ENCODE assay signal across 8 cellular contexts in the genomic region with DNA sequence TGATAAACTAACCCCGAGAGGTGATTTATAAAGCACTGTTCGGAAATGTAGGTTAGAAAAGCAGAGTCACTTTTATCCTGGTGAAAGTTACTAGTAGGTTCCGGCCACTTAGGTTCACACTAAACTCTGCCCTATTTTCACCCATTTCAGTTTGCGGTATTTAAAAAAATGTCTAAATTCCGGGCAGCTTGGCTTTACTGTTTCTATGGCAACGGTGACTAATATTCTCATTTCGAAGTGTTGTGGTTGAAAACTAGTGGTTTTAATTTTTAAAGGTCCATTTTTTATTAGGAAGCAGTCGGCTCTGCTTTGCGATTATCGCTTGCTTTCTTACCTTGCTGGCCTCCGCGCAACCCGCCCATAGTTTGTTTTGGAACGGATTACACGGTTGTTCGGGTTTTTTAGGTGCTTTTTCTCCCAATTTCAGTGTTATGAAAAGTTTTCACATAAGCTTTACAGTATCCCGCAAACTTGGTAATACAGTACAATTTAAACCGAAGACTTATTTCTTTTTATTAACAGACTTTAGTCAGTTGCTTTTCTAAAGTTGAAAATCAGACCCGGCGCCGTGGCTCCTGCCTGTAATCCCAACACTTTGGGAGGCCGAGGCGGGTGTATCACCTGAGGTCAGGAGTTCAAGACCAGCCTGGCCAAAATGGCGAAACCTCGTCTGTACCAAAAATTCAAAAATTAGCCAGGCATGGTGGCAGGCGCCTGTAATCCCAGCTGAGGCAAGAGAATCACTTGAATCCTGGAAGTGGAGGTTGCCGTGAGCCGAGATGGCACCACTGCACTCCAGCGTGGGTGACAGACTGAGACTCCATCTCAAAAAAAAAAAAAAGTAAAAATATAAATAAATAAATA. TPM values are rescaled to one million over a fixed set of nuclear protein-coding genes. Genes with fewer than 3 reads are reported as not detected.
A peak's percentile ranks its signal among the peaks of the same experiment; 100 is the strongest.
DNase-seq lines count a peak whose midpoint lies in the region; ATAC-seq, FAIRE-seq and TF ChIP-seq lines count a peak whose summit lies in the region.

No MANE protein-coding gene starts in this region.

- no peak overlapping the region for H4K91ac ChIP-seq in mesenchymal stem cell (ENCODE audit: low read length)

- H3K4me3 ChIP-seq in mesenchymal stem cell (ENCODE audit: insufficient read depth in 1 of 2, low read depth in 1 of 2, low read length in 2 of 2) (peak overlapping the region in 1 of 2 experiments; percentile 95), thyroid gland (replicated peaks in 1 of 3) (peak overlapping the region; percentile 90 to 98 (median 96))

- peak overlapping the region; percentile 95 for H3K4me2 ChIP-seq in mesenchymal stem cell (ENCODE audit: low read length, poor library complexity, severe bottlenecking)

- TF ChIP-seq POLR2A in thyroid gland (IDR thresholded peaks at IDR 0.05) = no peak

- no peak overlapping the region for H4K8ac ChIP-seq in mesenchymal stem cell (ENCODE audit: low read length)

- no peak overlapping the region for H2BK120ac ChIP-seq in mesenchymal stem cell (ENCODE audit: low read depth, low read length)

- no peak overlapping the region for H2BK5ac ChIP-seq in mesenchymal stem cell (ENCODE audit: low read depth, low read length, poor library complexity, severe bottlenecking)

- H3K9ac ChIP-seq in mesenchymal stem cell (ENCODE audit: low read length) = peak overlapping the region; percentile 96

- peak overlapping the region; percentile 96 for H3K27ac ChIP-seq in CD4-positive, alpha-beta T cell (ENCODE audit: low read depth, low read length)
- H3K27ac ChIP-seq in mesenchymal stem cell (ENCODE audit: low read length, poor library complexity, severe bottlenecking) (peak overlapping the region; percentile 63), thyroid gland (peak overlapping the region; percentile 93 to 99 (median 98))

- H3K4me3 Mint-ChIP-seq in CD4-positive, alpha-beta T cell = peak overlapping the region; percentile 96
- peak overlapping the region; percentile 85 for H3K4me3 Mint-ChIP-seq in central memory CD8-positive, alpha-beta T cell

- POLR2A ChIA-PET in CD4-positive, alpha-beta T cell (lab: Charles Lee) = interaction anchor here (0.6 to 5.2 kb wide), 14 partner anchors 10 to 1131 kb away, joined by 3 to 155 read pairs (median 22); a partner anchor contains a TSS

- H3K36me3 Mint-ChIP-seq in CD4-positive, alpha-beta T cell (ENCODE audit: low read depth) = peaks cover 23% of the 10 kb centered on the region
- peaks cover 32% of the 10 kb centered on the region for H3K36me3 Mint-ChIP-seq in central memory CD8-positive, alpha-beta T cell (ENCODE audit: insufficient read depth)

- H3K18ac ChIP-seq in mesenchymal stem cell (ENCODE audit: low read depth in 1 of 2, low read length in 2 of 2) = no peak overlapping the region

- H3K9me3 ChIP-seq in CD4-positive, alpha-beta T cell (ENCODE audit: control insufficient read depth, low read length) = no peaks in the 10 kb centered on the region
- no peaks in the 10 kb centered on the region for H3K9me3 ChIP-seq in mesenchymal stem cell (ENCODE audit: control insufficient read depth, low read length)
- H3K9me3 ChIP-seq in thyroid gland = no peaks in the 10 kb centered on the region

- H3K27ac Mint-ChIP-seq in CD4-positive, alpha-beta T cell = peak overlapping the region; percentile 96
- peak overlapping the region; percentile 98 for H3K27ac Mint-ChIP-seq in central memory CD8-positive, alpha-beta T cell (ENCODE audit: low read depth)

- no peak overlapping the region for H2BK12ac ChIP-seq in mesenchymal stem cell (ENCODE audit: low read length in 2 of 2)

- WGBS in mesenchymal stem cell = 35% methylated on average over 20 of the region's 29 CpGs
- 21 to 25% methylated on average over 29 of the region's 29 CpGs for WGBS in thyroid gland, 2 donors

- CTCF ChIA-PET in CD4-positive, alpha-beta T cell (lab: Charles Lee) = interaction anchor here (1.3 kb wide), 1 partner anchor 21 kb away, joined by 3 read pairs; no protein-coding TSS in a partner anchor

- ATAC-seq in CD4-positive, alpha-beta T cell (ENCODE audit: poor library complexity) = no peak
- ATAC-seq in HG03521 (IDR thresholded peaks at IDR 0.05; ENCODE audit: unreplicated experiment) = peak; percentile 6
- peak; percentile 16 for ATAC-seq in central memory CD8-positive, alpha-beta T cell (replicated peaks; ENCODE audit: extremely low read depth, poor library complexity, severe bottlenecking)

- no peak for TF ChIP-seq CTCF in CD4-positive, alpha-beta T cell (IDR thresholded peaks at IDR 0.05)
- no peak for TF ChIP-seq CTCF in thyroid gland (IDR thresholded peaks at IDR 0.05)

- H2BK15ac ChIP-seq in mesenchymal stem cell (ENCODE audit: low read depth, poor library complexity, severe bottlenecking) = no peak overlapping the region

- H3K27me3 Mint-ChIP-seq in CD4-positive, alpha-beta T cell = no peaks in the 10 kb centered on the region
- H3K27me3 Mint-ChIP-seq in central memory CD8-positive, alpha-beta T cell = no peaks in the 10 kb centered on the region

- no peak overlapping the region for H3K14ac ChIP-seq in mesenchymal stem cell (ENCODE audit: low read length in 2 of 2)

- peaks cover 7% of the 10 kb centered on the region for H3K79me1 ChIP-seq in mesenchymal stem cell (replicated peaks; ENCODE audit: low read length, poor library complexity, severe bottlenecking)

- peaks cover 4% of the 10 kb centered on the region for H3K4me1 ChIP-seq in mesenchymal stem cell (ENCODE audit: control insufficient read depth, insufficient read depth, low read depth, low read length)
- peaks cover 7 to 17% of the 10 kb centered on the region in 2 donors for H3K4me1 ChIP-seq in thyroid gland

- no peak overlapping the region for H2AK5ac ChIP-seq in mesenchymal stem cell (ENCODE audit: low read length, severe bottlenecking)

- H3K4me1 Mint-ChIP-seq in CD4-positive, alpha-beta T cell (ENCODE audit: low read depth) = peaks cover 41% of the 10 kb centered on the region
- H3K4me1 Mint-ChIP-seq in central memory CD8-positive, alpha-beta T cell = peaks cover 55% of the 10 kb centered on the region

- H3K9me3 Mint-ChIP-seq in CD4-positive, alpha-beta T cell = no peaks in the 10 kb centered on the region
- H3K9me3 Mint-ChIP-seq in central memory CD8-positive, alpha-beta T cell = no peaks in the 10 kb centered on the region

- H3K36me3 ChIP-seq in mesenchymal stem cell (ENCODE audit: control insufficient read depth in 1 of 2, insufficient read depth in 2 of 2, low read depth in 1 of 2, low read length in 2 of 2) (no peaks in the 10 kb centered on the region), thyroid gland (no peaks in the 10 kb centered on the region)

- no peak overlapping the region for H3K4ac ChIP-seq in mesenchymal stem cell (ENCODE audit: low read depth in 1 of 2, low read length in 2 of 2)

- H2AFZ ChIP-seq in mesenchymal stem cell (ENCODE audit: low read depth, low read length) = no peak overlapping the region

- DNase-seq in CD4-positive, alpha-beta T cell = peak in 5 of 10 experiments; percentile 9 to 19 (median 13)
- no peak for DNase-seq in GM19239 (ENCODE audit: insufficient read length, low spot score)
- peak; percentile 12 for DNase-seq in T follicular helper cell (ENCODE audit: low read depth)
- peak in 1 of 2 donors; percentile 38 for DNase-seq in central memory CD8-positive, alpha-beta T cell (ENCODE audit: low spot score in 2 of 2)
- peak; percentile 91 for DNase-seq in mesenchymal stem cell
- peak; percentile 28 to 37 for DNase-seq in thyroid gland
- no peak for DNase-seq in HuH-7.5 (ENCODE audit: low spot score)

- intact Hi-C loops in CD4-positive, alpha-beta T cell (cut with DNase I, micrococcal nuclease) = loop anchor here (2.0 to 10.0 kb wide), 8 partner anchors 42 to 1135 kb away; a partner anchor contains a TSS
- intact Hi-C loops in thyroid gland (cut with DNase I) = loop anchor here (5.0 kb wide), 1 partner anchor 347 kb away; a partner anchor contains a TSS

- no peaks in the 10 kb centered on the region for H3K27me3 ChIP-seq in CD4-positive, alpha-beta T cell (ENCODE audit: control insufficient read depth, insufficient read depth, low read length)
- H3K27me3 ChIP-seq in mesenchymal stem cell (ENCODE audit: control insufficient read depth in 1 of 2, insufficient read depth in 1 of 2, low read length in 2 of 2) = no peaks in the 10 kb centered on the region
- H3K27me3 ChIP-seq in thyroid gland = no peaks in the 10 kb centered on the region

- no peak overlapping the region for H3K23ac ChIP-seq in mesenchymal stem cell (ENCODE audit: low read length in 2 of 2)

- FAIRE-seq in GM19239 (lab: Jason Lieb, UNC) = peak; percentile 84

RNA-seq across cellular contexts. Expression of a gene that starts 1.6 kb away (rescaled TPM):
- 10 to 100 TPM; 60.1 to 61.3 TPM for total RNA-seq in CD4-positive, alpha-beta T cell
- polyA plus RNA-seq in mesenchymal stem cell (2013, experiment 1 of 2) = 5.3 TPM
- polyA plus RNA-seq in mesenchymal stem cell (2013, experiment 2 of 2) = 5.1 TPM
- 10 to 100 TPM; 52.1 to 83.6 (median 65.5) TPM for total RNA-seq in thyroid gland

Comparison
In these comparisons a context has a peak if more than half of its experiments do, and no peak if none do; other contexts are left out.
1. DNase-seq: peak in T follicular helper cell (single experiment), mesenchymal stem cell (single experiment) and thyroid gland (2 of 2); none in GM19239 (single experiment) and HuH-7.5 (single experiment).
2. Peak in every context shown above with its lines, with median percentiles within 50 percentile points of each other: H3K27ac ChIP-seq.